19 cellular contexts compared by ENCODE assay signal in the genomic region with DNA sequence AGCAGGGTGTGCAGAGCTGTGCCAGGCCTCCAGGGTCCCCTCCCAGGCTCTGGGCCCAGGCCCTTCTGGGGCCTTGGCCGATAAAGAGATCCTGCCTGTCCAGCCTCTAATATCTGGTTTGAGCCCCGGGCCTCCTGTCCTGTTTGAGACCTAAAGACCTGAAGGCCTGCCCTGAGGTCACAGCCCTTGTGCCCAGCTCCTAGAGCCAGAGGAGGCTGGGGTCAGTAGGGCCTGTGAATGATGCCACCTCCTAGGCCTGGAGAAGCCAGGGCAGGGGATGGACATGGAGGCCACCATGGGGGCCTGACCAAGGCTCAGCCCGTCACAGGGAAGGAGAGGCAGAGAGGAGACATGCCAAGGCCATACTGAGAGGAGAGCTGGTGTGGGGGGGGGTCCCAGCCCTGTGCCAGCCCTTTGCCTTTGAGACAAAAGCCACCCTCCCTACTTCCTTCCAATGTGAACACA. TPM values are rescaled to one million over a fixed set of nuclear protein-coding genes. Genes with fewer than 3 reads are reported as not detected.
DNase-seq lines count a peak whose midpoint lies in the region; ATAC-seq, FAIRE-seq and TF ChIP-seq lines count a peak whose summit lies in the region.
"Had no signal": no experiment of that assay in that cellular context is flagged by ENCODE, and none has a peak within 500 bp of the region (broad histone marks: within the 10 kb centered on the region; RNA-seq: fewer than 3 reads in every experiment).

No MANE protein-coding gene starts in this region.

- H3K79me2 ChIP-seq in H1 (ENCODE audit: control insufficient read depth in 1 of 2, insufficient read depth in 2 of 2, low read length in 2 of 2), result no peaks in the 10 kb centered on the region

- H4K20me1 ChIP-seq in H1 (replicated peaks in 1 of 2; ENCODE audit: control insufficient read depth in 1 of 2, insufficient read depth in 2 of 2, low read length in 2 of 2), result no peaks in the 10 kb centered on the region

- TF ChIP-seq POLR2A in H1 (IDR thresholded peaks at IDR 0.05; ENCODE audit: control extremely low read depth in 1 of 2, low read depth in 2 of 2, low read length in 2 of 2) (no peak), esophagus muscularis mucosa (IDR thresholded peaks at IDR 0.05; ENCODE audit: low read depth) (no peak)

- H2BK120ac ChIP-seq in H1 (replicated peaks; ENCODE audit: low read depth, low read length) (no peak overlapping the region), neuronal stem cell (ENCODE audit: low read depth, low read length) (peak overlapping the region; percentile 31)

- TF ChIP-seq CTCF in H1 (IDR thresholded peaks at IDR 0.05; ENCODE audit: control extremely low read depth in 1 of 3, insufficient read depth in 1 of 3, low read depth in 1 of 3, low read length in 3 of 3), result no peak
- no peak for TF ChIP-seq CTCF in esophagus muscularis mucosa (IDR thresholded peaks at IDR 0.05)
- no peak for TF ChIP-seq CTCF in brain microvascular endothelial cell (IDR thresholded peaks at IDR 0.05; ENCODE audit: low read depth, low read length, missing control alignments)

- H3K36me3 ChIP-seq in H1 (ENCODE audit: control insufficient read depth in 2 of 4, insufficient read depth in 4 of 4, low read length in 3 of 4), result no peaks in the 10 kb centered on the region
- no peaks in the 10 kb centered on the region for H3K36me3 ChIP-seq in neuronal stem cell (replicated peaks in 1 of 2; ENCODE audit: control insufficient read depth in 2 of 2, insufficient read depth in 2 of 2, low read length in 2 of 2)
- H3K36me3 ChIP-seq in esophagus muscularis mucosa, result no peaks in the 10 kb centered on the region
- H3K36me3 ChIP-seq in brain microvascular endothelial cell (replicated peaks), result no peaks in the 10 kb centered on the region
- H3K36me3 ChIP-seq: BLaER1 had no signal

- POLR2A ChIA-PET in H1 (lab: Charles Lee; ENCODE audit: partially characterized antibody), result interaction anchor here (1.6 to 1.7 kb wide), 2 partner anchors 10 to 20 kb away, joined by 3 to 5 read pairs; a partner anchor contains a TSS

- H4K5ac ChIP-seq in H1 (ENCODE audit: insufficient read length, low read depth, low read length), result no peak overlapping the region

- no peak for ATAC-seq in right cardiac atrium

- H3K27me3 ChIP-seq in right cardiac atrium (ENCODE audit: control insufficient read depth, insufficient read depth), result no peaks in the 10 kb centered on the region
- H3K27me3 ChIP-seq in H1 (replicated peaks in 1 of 4; ENCODE audit: control insufficient read depth in 3 of 4, extremely low read depth in 1 of 4, insufficient read depth in 3 of 4, low read length in 3 of 4), result no peaks in the 10 kb centered on the region
- peaks cover 0 to 42% (median 3%) of the 10 kb centered on the region in 3 experiments for H3K27me3 ChIP-seq in neuronal stem cell (ENCODE audit: control insufficient read depth in 3 of 3, insufficient read depth in 3 of 3, low read depth in 1 of 3, low read length in 3 of 3)
- peaks cover 0 to 18% (median 0%) of the 10 kb centered on the region in 4 donors for H3K27me3 ChIP-seq in esophagus muscularis mucosa
- no peaks in the 10 kb centered on the region for H3K27me3 ChIP-seq in brain microvascular endothelial cell (replicated peaks)
- H3K27me3 ChIP-seq: BLaER1 had no signal

- H3K23ac ChIP-seq in H1 (ENCODE audit: insufficient read length) (no peak overlapping the region), neuronal stem cell (ENCODE audit: low read depth, low read length, poor library complexity) (no peak overlapping the region)

- H3K23me2 ChIP-seq in H1 (ENCODE audit: low read depth, low read length), result no peaks in the 10 kb centered on the region

- no peaks in the 10 kb centered on the region for H3K79me1 ChIP-seq in H1 (ENCODE audit: low read depth, low read length)
- H3K79me1 ChIP-seq in neuronal stem cell (ENCODE audit: low read depth, low read length), result no peaks in the 10 kb centered on the region

- H4K91ac ChIP-seq in H1 (replicated peaks; ENCODE audit: insufficient read length, low read length), result no peak overlapping the region
- no peak overlapping the region for H4K91ac ChIP-seq in neuronal stem cell (ENCODE audit: low read depth, low read length, poor library complexity)

- H3K14ac ChIP-seq in H1 (ENCODE audit: insufficient read length) (no peak overlapping the region), neuronal stem cell (ENCODE audit: low read length) (peak overlapping the region; percentile 21)

- no peak overlapping the region for H3K4ac ChIP-seq in H1 (replicated peaks; ENCODE audit: insufficient read length, low read depth, low read length)
- H3K4ac ChIP-seq in neuronal stem cell (ENCODE audit: low read length), result no peak overlapping the region

- DNase-seq in right cardiac atrium (peak in 2 of 3 donors; percentile 1 to 41), cardiac septum (ENCODE audit: low spot score) (no peak), H1 (ENCODE audit: low read depth in 1 of 2, low spot score in 2 of 2) (no peak), neuronal stem cell (ENCODE audit: low spot score) (no peak), esophagus muscularis mucosa (ENCODE audit: extremely low spot score) (no peak), LoVo (ENCODE audit: low spot score) (no peak), brain microvascular endothelial cell (no peak)
- DNase-seq: 8988T; CD4-positive, alpha-beta memory T cell; DMS79; GDM1; GOT3; H9 had no signal

- CTCF ChIA-PET in H1 (lab: Charles Lee; ENCODE audit: partially characterized antibody), result interaction anchor here (0.8 to 3.5 kb wide), 8 partner anchors 12 to 166 kb away, joined by 3 to 16 read pairs (median 5); no protein-coding TSS in a partner anchor

- H3K4me1 ChIP-seq in right cardiac atrium (ENCODE audit: control insufficient read depth, insufficient read depth, low read length) (no peaks in the 10 kb centered on the region), H1 (replicated peaks in 1 of 4; ENCODE audit: control insufficient read depth in 3 of 4, insufficient read depth in 4 of 4, low read length in 3 of 4) (peaks cover 0 to 4% (median 1%) of the 10 kb centered on the region in 4 experiments; a peak in 3 of 7 replicates), neuronal stem cell (ENCODE audit: control insufficient read depth in 2 of 2, insufficient read depth in 1 of 2, low read depth in 1 of 2, low read length in 2 of 2) (no peaks in the 10 kb centered on the region), esophagus muscularis mucosa (no peaks in the 10 kb centered on the region)

- no peaks in the 10 kb centered on the region for H3K9me3 ChIP-seq in right cardiac atrium (ENCODE audit: control insufficient read depth, low read length)
- no peaks in the 10 kb centered on the region for H3K9me3 ChIP-seq in H1 (ENCODE audit: insufficient read depth in 2 of 2, low read depth in 1 of 2, low read length in 1 of 2)
- H3K9me3 ChIP-seq in neuronal stem cell (replicated peaks in 1 of 2; ENCODE audit: control insufficient read depth in 2 of 2, insufficient read depth in 1 of 2, low read depth in 1 of 2, low read length in 2 of 2), result no peaks in the 10 kb centered on the region
- H3K9me3 ChIP-seq in esophagus muscularis mucosa, result no peaks in the 10 kb centered on the region
- H3K9me3 ChIP-seq: BLaER1 had no signal

- TF ChIP-seq RAD21 in H1 (IDR thresholded peaks at IDR 0.05 in 1 of 2, conservative IDR thresholded peaks at IDR 0.05 in 1 of 2; ENCODE audit: low read depth in 2 of 2, low read length in 2 of 2), result no peak

- TF ChIP-seq EP300 in H1 (IDR thresholded peaks at IDR 0.05; ENCODE audit: borderline replicate concordance in 1 of 2, low read depth in 2 of 2, low read length in 2 of 2) (no peak), esophagus muscularis mucosa (IDR thresholded peaks at IDR 0.05) (no peak)

- no peak overlapping the region for H2AFZ ChIP-seq in H1 (ENCODE audit: low read length)
- H2AFZ ChIP-seq in neuronal stem cell (ENCODE audit: low read length), result no peak overlapping the region

- no peak overlapping the region for H2BK15ac ChIP-seq in H1 (ENCODE audit: low read length)
- no peak overlapping the region for H2BK15ac ChIP-seq in neuronal stem cell (ENCODE audit: low read length)

- in situ Hi-C loops in brain microvascular endothelial cell (cut with HindIII; ENCODE audit: low pct_ligation_motif_present, low sequenced_read_pairs), result no loop called here

- no peak overlapping the region for H3K4me2 ChIP-seq in H1 (ENCODE audit: insufficient read depth in 1 of 2, low read depth in 2 of 2, low read length in 2 of 2)
- H3K4me2 ChIP-seq in neuronal stem cell (ENCODE audit: insufficient read depth, low read length, poor library complexity, severe bottlenecking), result no peak overlapping the region
- H3K4me2 ChIP-seq: BLaER1 had no signal

- no peak for FAIRE-seq in H1 (lab: Jason Lieb, UNC)
- FAIRE-seq: GM12892, GM18507 had no signal

- no peak overlapping the region for H2AK5ac ChIP-seq in H1 (ENCODE audit: low read depth, low read length)
- no peak overlapping the region for H2AK5ac ChIP-seq in neuronal stem cell (ENCODE audit: low read depth, low read length)

- no peak overlapping the region for H3K56ac ChIP-seq in H1 (replicated peaks; ENCODE audit: insufficient read length, low read depth, low read length)

- intact Hi-C loops in right cardiac atrium (cut with DNase I) (no loop called here), cardiac septum (cut with DNase I) (no loop called here), esophagus muscularis mucosa (cut with DNase I) (no loop called here)

- H2BK12ac ChIP-seq in H1 (ENCODE audit: low read depth, low read length), result no peak overlapping the region
- no peak overlapping the region for H2BK12ac ChIP-seq in neuronal stem cell (ENCODE audit: low read length)

- no peak overlapping the region for H3K9ac ChIP-seq in H1 (replicated peaks in 1 of 4; ENCODE audit: extremely low read depth in 1 of 4, low read depth in 3 of 4, low read length in 3 of 4)
- H3K9ac ChIP-seq in neuronal stem cell (ENCODE audit: low read depth, low read length, poor library complexity), result no peak overlapping the region
- H3K9ac ChIP-seq: BLaER1 had no signal

- WGBS in right cardiac atrium, result 86% methylated on average over 3 of the region's 3 CpGs
- WGBS in H1 (ENCODE audit: extremely low coverage in 1 of 2, insufficient coverage in 1 of 2, insufficient read length in 1 of 2, insufficient replicate concordance in 2 of 2, low coverage in 1 of 2, low lambda C conversion rate in 2 of 2, missing lambda C conversion rate in 1 of 2), 2 experiments, result 83% methylated on average over 3 of the region's 3 CpGs; no CpG with 5 or more reads in 1 of the 2 experiments
- no CpG with 5 or more reads among the region's 3 CpGs for WGBS in neuronal stem cell (ENCODE audit: extremely low coverage in 2 of 2, insufficient read length in 2 of 2, insufficient replicate concordance in 1 of 2), 2 donors
- no CpG with 5 or more reads among the region's 3 CpGs for WGBS in esophagus muscularis mucosa

- no peak overlapping the region for H3K18ac ChIP-seq in H1 (ENCODE audit: extremely low read depth, low read length)
- peak overlapping the region; percentile 33 for H3K18ac ChIP-seq in neuronal stem cell (ENCODE audit: low read length)

- H2BK20ac ChIP-seq in H1 (ENCODE audit: low read length), result no peak overlapping the region

- H4K8ac ChIP-seq in H1 (ENCODE audit: extremely low read depth, insufficient read depth, low read length) (no peak overlapping the region; the same call in 1 of the 2 replicates), neuronal stem cell (ENCODE audit: low read depth, low read length) (no peak overlapping the region)

- no peak overlapping the region for H3K27ac ChIP-seq in right cardiac atrium (ENCODE audit: low read length)
- no peak overlapping the region for H3K27ac ChIP-seq in H1 (ENCODE audit: low read depth, low read length)
- H3K27ac ChIP-seq in neuronal stem cell (replicated peaks; ENCODE audit: low read length), result no peak overlapping the region
- no peak overlapping the region for H3K27ac ChIP-seq in esophagus muscularis mucosa (replicated peaks in 1 of 4)
- no peak overlapping the region for H3K27ac ChIP-seq in brain microvascular endothelial cell
- H3K27ac ChIP-seq: BLaER1 had no signal

- H3K4me3 ChIP-seq in right cardiac atrium (ENCODE audit: low read length), result no peak overlapping the region
- no peak overlapping the region for H3K4me3 ChIP-seq in H1 (ENCODE audit: extremely low read depth in 1 of 4, insufficient read depth in 2 of 4, low read depth in 3 of 4, low read length in 4 of 4)
- H3K4me3 ChIP-seq in neuronal stem cell (ENCODE audit: low read length in 2 of 2), result no peak overlapping the region
- no peak overlapping the region for H3K4me3 ChIP-seq in esophagus muscularis mucosa
- no peak overlapping the region for H3K4me3 ChIP-seq in brain microvascular endothelial cell (ENCODE audit: low read depth, low read length)
- H3K4me3 ChIP-seq: BLaER1 had no signal

- H2BK5ac ChIP-seq in H1 (ENCODE audit: low read depth, low read length) (peak overlapping the region; percentile 52; the same call in 1 of the 2 replicates), neuronal stem cell (ENCODE audit: low read length) (no peak overlapping the region)

RNA-seq across cellular contexts. Expression of a gene that starts 7.4 kb away (rescaled TPM):
- total RNA-seq in right cardiac atrium (not detected), cardiac septum (not detected), esophagus muscularis mucosa (not detected)
- polyA plus RNA-seq in right cardiac atrium (not detected), H1 (2011; rRNA removed) (3.6 and 5.0 TPM in 2 replicates)
- total RNA-seq in H1 (2021; fragmentation: NEBNext Ultra II Directional; extraction: Animal tissue kit (Norgen Biotek cat#: 25700)), result 1.8 TPM in 2 replicates
- 2.7 TPM for polyA plus RNA-seq in H1 (2011; cell fraction: cytosol; rRNA removed)
- polyA plus RNA-seq in H1 (2011; cell fraction: nucleus; rRNA removed), result 4.9 TPM
- polyA plus RNA-seq in H1 (2012, experiment 1 of 2), result 0.84 to 1.8 TPM (median 1.4 TPM) in 4 replicates
- polyA plus RNA-seq in H1 (2012, experiment 2 of 2), result 0.75 TPM
- polyA plus RNA-seq in H1 (2013, experiment 1 of 2), result 2.0 TPM
- polyA plus RNA-seq in H1 (2013, experiment 2 of 2), result 2.1 TPM
- 2.8 TPM in 2 replicates for polyA minus RNA-seq in H1 (2011; rRNA and poly(A)+ RNA removed)
- 0.95 TPM for polyA minus RNA-seq in H1 (2011; cell fraction: cytosol; rRNA and poly(A)+ RNA removed)
- 2.8 TPM for polyA minus RNA-seq in H1 (2011; cell fraction: nucleus; rRNA and poly(A)+ RNA removed)
- 0.03 TPM for polyA plus RNA-seq in neuronal stem cell (2013, experiment 1 of 2)
- polyA plus RNA-seq in neuronal stem cell (2013, experiment 2 of 2), result not detected
- total RNA-seq: A673; CD4-positive, alpha-beta memory T cell; Daoy had no signal
- polyA plus RNA-seq: CD14-positive monocyte; CD4-positive, alpha-beta memory T cell had no signal

RNA-seq across cellular contexts. Expression of a gene that starts 19.7 kb away (rescaled TPM):
- total RNA-seq in right cardiac atrium (10 to 100 TPM; 45.0 to 57.3 (median 50.4) TPM), cardiac septum (47.4 TPM), esophagus muscularis mucosa (10 to 100 TPM; 24.9 to 45.2 (median 34.2) TPM)
- polyA plus RNA-seq in right cardiac atrium (15.1 TPM), H1 (2011; rRNA removed) (74.9 and 97.4 TPM in 2 replicates)
- total RNA-seq in H1 (2021; fragmentation: NEBNext Ultra II Directional; extraction: Animal tissue kit (Norgen Biotek cat#: 25700)), result 87.3 and 94.1 TPM in 2 replicates
- 57.6 TPM for polyA plus RNA-seq in H1 (2011; cell fraction: cytosol; rRNA removed)
- 71.4 TPM for polyA plus RNA-seq in H1 (2011; cell fraction: nucleus; rRNA removed)
- polyA plus RNA-seq in H1 (2012, experiment 1 of 2), result 63.0 to 69.1 TPM (median 65.1 TPM) in 4 replicates
- 54.6 TPM for polyA plus RNA-seq in H1 (2012, experiment 2 of 2)
- 41.2 TPM for polyA plus RNA-seq in H1 (2013, experiment 1 of 2)
- 41.8 TPM for polyA plus RNA-seq in H1 (2013, experiment 2 of 2)
- polyA minus RNA-seq in H1 (2011; rRNA and poly(A)+ RNA removed), result 139 and 144 TPM in 2 replicates
- polyA minus RNA-seq in H1 (2011; cell fraction: cytosol; rRNA and poly(A)+ RNA removed), result 51.2 TPM
- polyA minus RNA-seq in H1 (2011; cell fraction: nucleus; rRNA and poly(A)+ RNA removed), result 36.5 TPM
- polyA plus RNA-seq in neuronal stem cell (2013, experiment 1 of 2), result 73.3 TPM
- 73.2 TPM for polyA plus RNA-seq in neuronal stem cell (2013, experiment 2 of 2)

RNA-seq across cellular contexts. Expression of a gene that starts 53.7 kb away (rescaled TPM):
- total RNA-seq in right cardiac atrium (10 to 100 TPM in 1 of 4 donors, 1 to 10 TPM in 3; 4.0 to 10.1 (median 6.7) TPM), cardiac septum (11.6 TPM), esophagus muscularis mucosa (1 to 10 TPM; 2.5 to 9.6 (median 4.9) TPM)
- polyA plus RNA-seq in right cardiac atrium (5.1 TPM), H1 (2011; rRNA removed) (2.5 and 4.0 TPM in 2 replicates)
- total RNA-seq in H1 (2021; fragmentation: NEBNext Ultra II Directional; extraction: Animal tissue kit (Norgen Biotek cat#: 25700)), result 4.5 and 5.5 TPM in 2 replicates
- polyA plus RNA-seq in H1 (2011; cell fraction: cytosol; rRNA removed), result 2.7 TPM
- polyA plus RNA-seq in H1 (2011; cell fraction: nucleus; rRNA removed), result 10.0 TPM
- 2.8 to 4.2 TPM (median 3.3 TPM) in 4 replicates for polyA plus RNA-seq in H1 (2012, experiment 1 of 2)
- 2.2 TPM for polyA plus RNA-seq in H1 (2012, experiment 2 of 2)
- 2.7 TPM for polyA plus RNA-seq in H1 (2013, experiment 1 of 2)
- 2.0 TPM for polyA plus RNA-seq in H1 (2013, experiment 2 of 2)
- polyA minus RNA-seq in H1 (2011; rRNA and poly(A)+ RNA removed), result 3.3 and 3.4 TPM in 2 replicates
- 3.1 TPM for polyA minus RNA-seq in H1 (2011; cell fraction: cytosol; rRNA and poly(A)+ RNA removed)
- polyA minus RNA-seq in H1 (2011; cell fraction: nucleus; rRNA and poly(A)+ RNA removed), result 10.1 TPM
- 0.08 TPM for polyA plus RNA-seq in neuronal stem cell (2013, experiment 1 of 2)
- 0.04 TPM for polyA plus RNA-seq in neuronal stem cell (2013, experiment 2 of 2)
- polyA plus RNA-seq: CD14-positive monocyte had no signal

Comparison
In these comparisons a context has a peak if more than half of its experiments do, and no peak if none do; other contexts are left out.
1. DNase-seq: peak in right cardiac atrium (2 of 3); none in cardiac septum (single experiment), H1 (0 of 2), neuronal stem cell (single experiment), esophagus muscularis mucosa (single experiment), LoVo (single experiment) and brain microvascular endothelial cell (single experiment).